In genomic region chr18:61833387-61833786, GRCh38 we compare ENCODE assay signal across 11 cellular contexts. TPM values are rescaled to one million over a fixed set of nuclear protein-coding genes. Genes with fewer than 3 reads are reported as not detected.
DNase-seq lines count a peak whose midpoint lies in the region; ATAC-seq, FAIRE-seq and TF ChIP-seq lines count a peak whose summit lies in the region.
"Had no signal": no experiment of that assay in that cellular context is flagged by ENCODE, and none has a peak within 500 bp of the region (broad histone marks: within the 10 kb centered on the region; RNA-seq: fewer than 3 reads in every experiment).

No MANE protein-coding gene starts in this region.

- ATAC-seq in T-cell (replicated peaks in 1 of 4) (peak in 2 of 4 experiments; percentile 53 to 62), left ventricle myocardium superior (peak; percentile 60)

- peak; percentile 69 for DNase-seq in HFFc6
- no peak for DNase-seq in T-cell
- DNase-seq in left ventricle myocardium superior: no peak
- DNase-seq in activated effector memory CD4-positive, alpha-beta T cell treated with anti-CD3 and anti-CD28 coated beads, Interleukin-2, amount 50 U/mL, for 16 hours: no peak
- no peak for DNase-seq in SKM-1 (lab: John Stamatoyannopoulos, UW; ENCODE audit: unreplicated experiment)
- no peak for DNase-seq in small intestine
- no peak for DNase-seq in NCI-H526 treated with DMSO at 0.1 percent for 48 hours (lab: John Stamatoyannopoulos, UW)
- DNase-seq: nephron progenitor cell had no signal

- H3K27me3 ChIP-seq in BLaER1 treated with 17β-estradiol and CSF1 and Interleukin-3, amounts not matched to agents 10 nM and 100 nM: peaks cover 37 to 100% (median 86%) of the 10 kb centered on the region in 11 experiments
- no peaks in the 10 kb centered on the region for H3K27me3 ChIP-seq in small intestine (ENCODE audit: control insufficient read depth in 2 of 2, insufficient read depth in 2 of 2, low read length in 2 of 2)

- H3K27ac ChIP-seq in BLaER1 treated with 17β-estradiol and CSF1 and Interleukin-3, amounts not matched to agents 10 nM and 100 nM: peak overlapping the region in 1 of 11 experiments; percentile 5; a peak in 1 of 22 replicates
- H3K27ac ChIP-seq in small intestine (ENCODE audit: low read depth in 1 of 2, low read length in 1 of 2): no peak overlapping the region

- H3K36me3 Mint-ChIP-seq in HFFc6 (ENCODE audit: low read depth): peaks cover 40% of the 10 kb centered on the region
- H3K36me3 Mint-ChIP-seq in T-cell: no peaks in the 10 kb centered on the region

- H3K27ac Mint-ChIP-seq in HFFc6 (peak overlapping the region; percentile 70), T-cell (no peak overlapping the region)
- H3K27ac Mint-ChIP-seq: nephron progenitor cell had no signal

- 39 to 62% (median 40%) methylated on average over 5 of the region's 5 CpGs for WGBS in small intestine, 3 donors

- H3K36me3 ChIP-seq in BLaER1 treated with 17β-estradiol and CSF1 and Interleukin-3, amounts not matched to agents 10 nM and 100 nM: peaks cover 0 to 21% (median 0%) of the 10 kb centered on the region in 11 experiments; a peak in 4 of 22 replicates
- H3K36me3 ChIP-seq in small intestine (ENCODE audit: control insufficient read depth in 2 of 2, insufficient read depth in 2 of 2, low read length in 2 of 2): no peaks in the 10 kb centered on the region

- H3K4me1 ChIP-seq in BLaER1 treated with 17β-estradiol and CSF1 and Interleukin-3, amounts not matched to agents 10 nM and 100 nM: peaks cover 17 to 47% (median 28%) of the 10 kb centered on the region in 10 experiments
- H3K4me1 ChIP-seq in small intestine (ENCODE audit: control insufficient read depth in 2 of 2, insufficient read depth in 1 of 2, low read depth in 1 of 2, low read length in 1 of 2): no peaks in the 10 kb centered on the region

- POLR2A ChIA-PET in T-cell (lab: Charles Lee): interaction anchor here in 1 of 2 donors (0.5 kb wide), 1 partner anchor 9 kb away, joined by 3 read pairs; no protein-coding TSS in a partner anchor

- peak overlapping the region; percentile 11 to 74 (median 65); a peak in 21 of 22 replicates for H3K4me2 ChIP-seq in BLaER1 treated with 17β-estradiol and CSF1 and Interleukin-3, amounts not matched to agents 10 nM and 100 nM

- FAIRE-seq in small intestine (lab: Jason Lieb, UNC): no peak
- FAIRE-seq: frontal cortex had no signal

- intact Hi-C loops in left ventricle myocardium superior (cut with micrococcal nuclease): loop anchor here (5.0 kb wide), 1 partner anchor 59 kb away; the partner anchor contains the start of gene RNF152

- no peak overlapping the region for H3K9ac ChIP-seq in BLaER1 treated with 17β-estradiol and CSF1 and Interleukin-3, amounts not matched to agents 10 nM and 100 nM

- H3K4me3 Mint-ChIP-seq in HFFc6: peak overlapping the region; percentile 53
- H3K4me3 Mint-ChIP-seq in T-cell: peak overlapping the region in 2 of 3 donors; percentile 28 to 35
- H3K4me3 Mint-ChIP-seq: nephron progenitor cell had no signal

- H3K27me3 Mint-ChIP-seq in HFFc6 (ENCODE audit: insufficient read depth) (peaks cover 2% of the 10 kb centered on the region; the same call in 1 of the 2 replicates), T-cell (peaks cover 0 to 15% of the 10 kb centered on the region in 2 donors)

- peaks cover 0 to 39% (median 0%) of the 10 kb centered on the region in 11 experiments; a peak in 8 of 22 replicates for H4K20me1 ChIP-seq in BLaER1 treated with 17β-estradiol and CSF1 and Interleukin-3, amounts not matched to agents 10 nM and 100 nM

- H3K9me3 Mint-ChIP-seq in HFFc6: no peaks in the 10 kb centered on the region
- H3K9me3 Mint-ChIP-seq in T-cell: no peaks in the 10 kb centered on the region

- H3K4me3 ChIP-seq in BLaER1 treated with 17β-estradiol and CSF1 and Interleukin-3, amounts not matched to agents 10 nM and 100 nM: no peak overlapping the region
- no peak overlapping the region for H3K4me3 ChIP-seq in small intestine (ENCODE audit: low read depth in 1 of 2, low read length in 2 of 2)

- TF ChIP-seq CTCF in HFFc6 (IDR thresholded peaks at IDR 0.05): no peak

- CTCF ChIA-PET in T-cell (lab: Charles Lee): interaction anchor here in 1 of 2 donors (0.5 kb wide), 1 partner anchor 126 kb away, joined by 3 read pairs; no protein-coding TSS in a partner anchor

- peaks cover 28 to 41% (median 37%) of the 10 kb centered on the region in 11 experiments for H3K9me3 ChIP-seq in BLaER1 treated with 17β-estradiol and CSF1 and Interleukin-3, amounts not matched to agents 10 nM and 100 nM (replicated peaks in 1 of 11)
- peaks cover 2% of the 10 kb centered on the region for H3K9me3 ChIP-seq in small intestine (ENCODE audit: control insufficient read depth, low read depth)

- peaks cover 83% of the 10 kb centered on the region for H3K4me1 Mint-ChIP-seq in HFFc6 (ENCODE audit: low read depth)
- peaks cover 17 to 24% (median 19%) of the 10 kb centered on the region in 3 donors for H3K4me1 Mint-ChIP-seq in T-cell

RNA-seq across cellular contexts. Expression of gene RNF152, which starts 59.4 kb away (rescaled TPM):
- total RNA-seq in HFFc6 (2021; fragmentation: NEBNext Ultra II Directional; extraction: Animal tissue kit (Norgen Biotek cat#: 25700)): 10 to 100 TPM; 44.3 to 68.4 (median 50.2) TPM
- under 1 TPM; 0.23 to 0.78 (median 0.51) TPM for total RNA-seq in T-cell
- total RNA-seq in left ventricle myocardium superior: 10.8 TPM
- polyA plus RNA-seq in small intestine: 1 to 10 TPM; 1.4 to 5.4 (median 3.4) TPM
- total RNA-seq: HT-29 had no signal
